13 cellular contexts compared by ENCODE assay signal in the genomic region with DNA sequence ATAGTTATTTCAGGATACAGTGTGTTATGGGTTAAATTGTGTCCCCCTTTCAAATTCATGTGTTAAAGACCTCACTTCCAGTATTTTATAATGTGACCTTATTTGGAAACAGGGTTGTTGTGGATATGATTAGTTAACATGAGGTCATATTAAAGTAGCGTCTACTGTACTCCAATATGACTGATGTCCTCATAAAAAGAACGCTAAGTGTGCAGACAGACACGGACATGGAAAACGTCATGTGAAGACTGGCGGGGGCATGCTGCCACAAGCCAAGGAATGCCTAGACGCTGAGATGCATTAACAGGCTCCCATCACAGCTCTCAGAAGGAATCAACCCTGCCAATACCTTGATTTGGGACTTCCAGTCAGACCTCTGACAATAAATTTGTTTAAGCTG. TPM values are rescaled to one million over a fixed set of nuclear protein-coding genes. Genes with fewer than 3 reads are reported as not detected.
DNase-seq lines count a peak whose midpoint lies in the region; ATAC-seq and TF ChIP-seq lines count a peak whose summit lies in the region.
"Had no signal": no experiment of that assay in that cellular context is flagged by ENCODE, and none has a peak within 500 bp of the region (broad histone marks: within the 10 kb centered on the region; RNA-seq: fewer than 3 reads in every experiment).

No MANE protein-coding gene starts in this region.

- intact Hi-C loops in activated CD4-positive, alpha-beta T cell treated with anti-CD3 and anti-CD28 coated beads, Interleukin-2, amount 10 ng/mL, durations not matched to agents 24 days and 14 days (cut with micrococcal nuclease) = loop anchor here (5.0 kb wide), 1 partner anchor 58 kb away; no protein-coding TSS in a partner anchor
- intact Hi-C loops in esophagus squamous epithelium (cut with DNase I) = no loop called here

- H3K4me3 Mint-ChIP-seq in activated CD4-positive, alpha-beta T cell treated with anti-CD3 and anti-CD28 coated beads, Interleukin-2, amount 10 ng/mL, durations not matched to agents 24 days and 14 days = peak overlapping the region; percentile 92

- H3K4me3 ChIP-seq in RWPE2 (ENCODE audit: severe bottlenecking) = peak overlapping the region; percentile 96
- H3K4me3 ChIP-seq in esophagus squamous epithelium = peak overlapping the region in 1 of 4 donors; percentile 89
- H3K4me3 ChIP-seq in skeletal muscle tissue (ENCODE audit: low read length in 3 of 3) = peak overlapping the region in 2 of 3 donors; percentile 53 to 99
- H3K4me3 ChIP-seq in H7 (ENCODE audit: insufficient read depth, low read depth, low read length) = no peak overlapping the region

- H3K9me3 ChIP-seq in RWPE2 (ENCODE audit: severe bottlenecking) (no peaks in the 10 kb centered on the region), esophagus squamous epithelium (no peaks in the 10 kb centered on the region), skeletal muscle tissue (ENCODE audit: control insufficient read depth in 3 of 3, low read length in 3 of 3) (no peaks in the 10 kb centered on the region)

- TF ChIP-seq CTCF in RWPE2 (IDR thresholded peaks at IDR 0.05; ENCODE audit: poor library complexity, severe bottlenecking) (no peak), esophagus squamous epithelium (IDR thresholded peaks at IDR 0.05) (no peak)

- H3K4me1 ChIP-seq in RWPE2 (ENCODE audit: insufficient read depth, poor library complexity, severe bottlenecking) (peaks cover 35% of the 10 kb centered on the region), esophagus squamous epithelium (peaks cover 12 to 75% (median 42%) of the 10 kb centered on the region in 3 donors), skeletal muscle tissue (ENCODE audit: control insufficient read depth in 3 of 3, insufficient read depth in 3 of 3, low read length in 3 of 3) (peaks cover 30 to 42% (median 39%) of the 10 kb centered on the region in 3 donors)

- no peak for DNase-seq in activated CD4-positive, alpha-beta T cell treated with anti-CD3 and anti-CD28 coated beads, Interleukin-2, amount 10 ng/mL, durations not matched to agents 24 days and 14 days
- no peak for DNase-seq in activated CD4-positive, alpha-beta T cell treated with anti-CD3 and anti-CD28 coated beads, Interleukin-2, amount 50 U/mL, for 1 hour
- DNase-seq in RWPE2 (ENCODE audit: low spot score) (no peak), esophagus squamous epithelium (lab: John Stamatoyannopoulos, UW) (no peak), cortex of kidney (lab: John Stamatoyannopoulos, UW) (no peak), H7 (no peak), cerebellar cortex (ENCODE audit: low spot score) (no peak)

- H3K27ac ChIP-seq in RWPE2 (ENCODE audit: poor library complexity, severe bottlenecking) = peak overlapping the region; percentile 89
- peak overlapping the region; percentile 16 to 100 (median 62) for H3K27ac ChIP-seq in esophagus squamous epithelium
- no peak overlapping the region for H3K27ac ChIP-seq in skeletal muscle tissue (ENCODE audit: low read depth, low read length)
- H3K27ac ChIP-seq: C4-2B had no signal

- peaks cover 54% of the 10 kb centered on the region for H3K36me3 Mint-ChIP-seq in activated CD4-positive, alpha-beta T cell treated with anti-CD3 and anti-CD28 coated beads, Interleukin-2, amount 10 ng/mL, durations not matched to agents 24 days and 14 days (ENCODE audit: low read depth)

- WGBS in esophagus squamous epithelium, 2 donors = 37 to 47% methylated on average over 6 of the region's 6 CpGs

- H3K27ac Mint-ChIP-seq in activated CD4-positive, alpha-beta T cell treated with anti-CD3 and anti-CD28 coated beads, Interleukin-2, amount 10 ng/mL, durations not matched to agents 24 days and 14 days = peak overlapping the region; percentile 78

- no peaks in the 10 kb centered on the region for H3K27me3 ChIP-seq in RWPE2 (ENCODE audit: insufficient read depth, poor library complexity, severe bottlenecking)
- H3K27me3 ChIP-seq in esophagus squamous epithelium = no peaks in the 10 kb centered on the region
- no peaks in the 10 kb centered on the region for H3K27me3 ChIP-seq in skeletal muscle tissue (ENCODE audit: control insufficient read depth in 3 of 3, insufficient read depth in 3 of 3, low read length in 3 of 3)
- no peaks in the 10 kb centered on the region for H3K27me3 ChIP-seq in H7 (ENCODE audit: control insufficient read depth, insufficient read depth, low read length)

- H3K9me3 Mint-ChIP-seq in activated CD4-positive, alpha-beta T cell treated with anti-CD3 and anti-CD28 coated beads, Interleukin-2, amount 10 ng/mL, durations not matched to agents 24 days and 14 days = no peaks in the 10 kb centered on the region

- no peak overlapping the region for H3K9ac ChIP-seq in skeletal muscle tissue (ENCODE audit: low read depth in 1 of 3, low read length in 3 of 3)

- peak; percentile 47 for ATAC-seq in RWPE2 (ENCODE audit: low read depth)

- H3K36me3 ChIP-seq in RWPE2 (ENCODE audit: low read depth) = peaks cover 43% of the 10 kb centered on the region
- H3K36me3 ChIP-seq in esophagus squamous epithelium = peaks cover 0 to 22% (median 0%) of the 10 kb centered on the region in 3 donors
- peaks cover 6 to 24% (median 15%) of the 10 kb centered on the region in 3 donors for H3K36me3 ChIP-seq in skeletal muscle tissue (ENCODE audit: control insufficient read depth in 3 of 3, insufficient read depth in 3 of 3, low read length in 3 of 3)
- peaks cover 8% of the 10 kb centered on the region for H3K36me3 ChIP-seq in H7 (replicated peaks; ENCODE audit: control insufficient read depth, insufficient read depth, low read length)

- peaks cover 61% of the 10 kb centered on the region for H3K4me1 Mint-ChIP-seq in activated CD4-positive, alpha-beta T cell treated with anti-CD3 and anti-CD28 coated beads, Interleukin-2, amount 10 ng/mL, durations not matched to agents 24 days and 14 days

- no peaks in the 10 kb centered on the region for H3K27me3 Mint-ChIP-seq in activated CD4-positive, alpha-beta T cell treated with anti-CD3 and anti-CD28 coated beads, Interleukin-2, amount 10 ng/mL, durations not matched to agents 24 days and 14 days

- TF ChIP-seq POLR2A in esophagus squamous epithelium (IDR thresholded peaks at IDR 0.05) = no peak

RNA-seq across cellular contexts. Expression of a gene that starts 1.5 kb away (rescaled TPM):
- total RNA-seq in activated CD4-positive, alpha-beta T cell treated with anti-CD3 and anti-CD28 coated beads, Interleukin-2, amount 10 ng/mL, durations not matched to agents 24 days and 14 days = 17.4 and 18.1 TPM in 2 replicates
- total RNA-seq in esophagus squamous epithelium (10 to 100 TPM in 2 of 4 donors, 1 to 10 TPM in 2; 7.5 to 17.2 (median 11.3) TPM), skeletal muscle tissue (12.5 TPM)
- 8.4 and 9.7 TPM in 2 replicates for total RNA-seq in H7 (2014; rRNA removed; shearing (Covaris generic))

RNA-seq across cellular contexts. Expression of a gene that starts 5.8 kb away (rescaled TPM):
- 74.6 and 75.5 TPM in 2 replicates for total RNA-seq in activated CD4-positive, alpha-beta T cell treated with anti-CD3 and anti-CD28 coated beads, Interleukin-2, amount 10 ng/mL, durations not matched to agents 24 days and 14 days
- total RNA-seq in esophagus squamous epithelium = 10 to 100 TPM; 30.7 to 87.5 (median 59.9) TPM
- 31.8 TPM for total RNA-seq in skeletal muscle tissue
- total RNA-seq in H7 (2014; rRNA removed; shearing (Covaris generic)) = 102 and 115 TPM in 2 replicates

RNA-seq across cellular contexts. Expression of a gene that starts 29.0 kb away (rescaled TPM):
- total RNA-seq in activated CD4-positive, alpha-beta T cell treated with anti-CD3 and anti-CD28 coated beads, Interleukin-2, amount 10 ng/mL, durations not matched to agents 24 days and 14 days = not detected in 2 replicates
- not detected for total RNA-seq in esophagus squamous epithelium
- not detected for total RNA-seq in skeletal muscle tissue
- total RNA-seq in H7 (2014; rRNA removed; shearing (Covaris generic)) = not detected in 2 replicates
- total RNA-seq: dermis microvascular lymphatic vessel endothelial cell, LHCN-M2, posterior vena cava, ureter had no signal
